Comparison of ENCODE assay signal across 33 cellular contexts in the genomic region with DNA sequence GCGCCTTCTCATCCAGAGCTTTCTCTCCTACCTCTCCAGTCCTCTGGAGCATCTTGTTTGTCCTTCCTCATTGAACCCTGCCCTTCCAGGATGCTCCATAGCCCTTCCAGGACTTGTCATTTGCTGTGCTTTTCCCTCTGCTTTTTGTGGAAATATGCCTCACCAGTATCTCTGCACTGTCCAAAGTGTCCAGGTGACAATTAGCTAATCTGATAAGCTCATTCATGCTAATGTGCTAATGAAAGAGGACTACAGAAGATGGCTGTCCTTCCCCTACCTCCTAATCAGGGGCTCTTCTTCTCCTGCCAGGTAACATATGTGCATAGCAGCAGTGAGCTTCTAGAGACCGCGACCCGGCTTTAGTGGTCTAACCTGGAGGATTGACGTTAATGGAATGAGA. TPM values are rescaled to one million over a fixed set of nuclear protein-coding genes. Genes with fewer than 3 reads are reported as not detected.
"Had no signal": no experiment of that assay in that cellular context is flagged by ENCODE, and none has a peak within 500 bp of the region (broad histone marks: within the 10 kb centered on the region; RNA-seq: fewer than 3 reads in every experiment).

No MANE protein-coding gene starts in this region.

- H3K27me3 ChIP-seq: gastrocnemius medialis, sigmoid colon, thyroid gland had no signal

- H3K4me1 Mint-ChIP-seq: naive thymus-derived CD8-positive, alpha-beta T cell; nephron progenitor cell; stimulated activated effector memory CD8-positive, alpha-beta T cell treated with anti-CD3 and anti-CD28 coated beads, Interleukin-12 subunit alpha, Interleukin-12 subunit beta, amount 100 ng/mL, for 72 hours had no signal

- H3K36me3 Mint-ChIP-seq: naive thymus-derived CD8-positive, alpha-beta T cell; stimulated activated effector memory CD8-positive, alpha-beta T cell treated with anti-CD3 and anti-CD28 coated beads, Interleukin-12 subunit alpha, Interleukin-12 subunit beta, amount 100 ng/mL, for 72 hours had no signal

- FAIRE-seq: keratinocyte had no signal

- DNase-seq: cortex of kidney; effector CD4-positive, alpha-beta T cell; foreskin fibroblast; gastrocnemius medialis; head of caudate nucleus; left ventricle myocardium superior; lower lobe of right lung; naive thymus-derived CD8-positive, alpha-beta T cell; nephron progenitor cell; nucleus accumbens; posterior cingulate gyrus; psoas muscle; right cardiac atrium; sigmoid colon; stimulated activated CD4-positive, alpha-beta T cell treated with anti-CD3 and anti-CD28 coated beads, Interleukin-2, amount 100 ng/mL, for 24 hours; stimulated activated CD4-positive, alpha-beta T cell treated with anti-CD3 and anti-CD28 coated beads, Interleukin-4, amount 100 ng/mL, for 24 hours; stimulated activated naive CD4-positive, alpha-beta T cell treated with Interleukin-2 at 50 U/mL for 16 hours; stomach; thyroid gland; trophoblast cell had no signal

- H3K36me3 ChIP-seq: gastrocnemius medialis, lower lobe of right lung, sigmoid colon, stomach, thyroid gland had no signal

- H3K27ac Mint-ChIP-seq: naive thymus-derived CD8-positive, alpha-beta T cell; nephron progenitor cell; stimulated activated effector memory CD8-positive, alpha-beta T cell treated with anti-CD3 and anti-CD28 coated beads, Interleukin-12 subunit alpha, Interleukin-12 subunit beta, amount 100 ng/mL, for 72 hours had no signal

- H3K9me3 Mint-ChIP-seq: naive thymus-derived CD8-positive, alpha-beta T cell; nephron progenitor cell; stimulated activated effector memory CD8-positive, alpha-beta T cell treated with anti-CD3 and anti-CD28 coated beads, Interleukin-12 subunit alpha, Interleukin-12 subunit beta, amount 100 ng/mL, for 72 hours had no signal

- H3K4me1 ChIP-seq: gastrocnemius medialis, lower lobe of right lung, psoas muscle, sigmoid colon, stomach, thyroid gland had no signal

- H3K9me3 ChIP-seq: gastrocnemius medialis, lower lobe of right lung, psoas muscle, sigmoid colon, stomach, thyroid gland had no signal

- H3K4me3 ChIP-seq: gastrocnemius medialis, lower lobe of right lung, psoas muscle, sigmoid colon, stomach, thyroid gland had no signal

- H3K4me3 Mint-ChIP-seq: naive thymus-derived CD8-positive, alpha-beta T cell; nephron progenitor cell; stimulated activated effector memory CD8-positive, alpha-beta T cell treated with anti-CD3 and anti-CD28 coated beads, Interleukin-12 subunit alpha, Interleukin-12 subunit beta, amount 100 ng/mL, for 72 hours had no signal

- ATAC-seq: esophagus mucosa; gastrocnemius medialis; left ventricle myocardium superior; lower lobe of right lung; naive thymus-derived CD8-positive, alpha-beta T cell; psoas muscle; right cardiac atrium; stimulated activated effector memory CD8-positive, alpha-beta T cell treated with anti-CD3 and anti-CD28 coated beads, Interleukin-12 subunit alpha, Interleukin-12 subunit beta, amount 100 ng/mL, for 72 hours had no signal

- H3K27ac ChIP-seq: epithelial cell of prostate, gastrocnemius medialis, lower lobe of right lung, psoas muscle, sigmoid colon, stomach, thyroid gland had no signal

RNA-seq across cellular contexts. Expression of gene OTX2, which starts 58.4 kb away (rescaled TPM):
- total RNA-seq: dermis microvascular lymphatic vessel endothelial cell; esophagus mucosa; gastrocnemius medialis; glomerular endothelial cell; left ventricle myocardium superior; lower lobe of right lung; mesenteric fat pad; myocyte; naive thymus-derived CD8-positive, alpha-beta T cell; osteocyte; psoas muscle; renal cortical epithelial cell; right cardiac atrium; sigmoid colon; skeletal muscle tissue; stomach; subcutaneous adipose tissue; thyroid gland; urinary bladder had no signal
- polyA plus RNA-seq: keratinocyte; naive thymus-derived CD8-positive, alpha-beta T cell; psoas muscle; right cardiac atrium; sigmoid colon; stomach; urinary bladder had no signal
